ENCODE assay signal across 18 cellular contexts in genomic region chr15:38991701-38992100, GRCh38.
DNase-seq lines count a peak whose midpoint lies in the region; ATAC-seq and TF ChIP-seq lines count a peak whose summit lies in the region.
"Had no signal": no experiment of that assay in that cellular context is flagged by ENCODE, and none has a peak within 500 bp of the region (broad histone marks: within the 10 kb centered on the region; RNA-seq: fewer than 3 reads in every experiment).

No MANE protein-coding gene starts in this region.

- H3K4ac ChIP-seq in trophoblast cell (ENCODE audit: low read depth, low read length): no peak overlapping the region

- POLR2A ChIA-PET in activated CD8-positive, alpha-beta T cell treated with anti-CD3 and anti-CD28 coated beads, Interleukin-2, amount 10 ng/mL, durations not matched to agents 7 days and 5 days (lab: Charles Lee): no interaction called here

- TF ChIP-seq POLR2A in ovary (IDR thresholded peaks at IDR 0.05): no peak

- no peaks in the 10 kb centered on the region for H3K36me3 Mint-ChIP-seq in activated CD8-positive, alpha-beta T cell treated with anti-CD3 and anti-CD28 coated beads, Interleukin-2, amount 10 ng/mL, durations not matched to agents 7 days and 5 days (ENCODE audit: low read depth)
- H3K36me3 Mint-ChIP-seq: IgD-negative memory B cell had no signal

- peaks cover 13% of the 10 kb centered on the region for H3K27me3 Mint-ChIP-seq in activated CD8-positive, alpha-beta T cell treated with anti-CD3 and anti-CD28 coated beads, Interleukin-2, amount 10 ng/mL, durations not matched to agents 7 days and 5 days (ENCODE audit: low read depth)
- H3K27me3 Mint-ChIP-seq: IgD-negative memory B cell had no signal

- H4K8ac ChIP-seq in trophoblast cell (ENCODE audit: low read depth, low read length): no peak overlapping the region

- H3K9me3 Mint-ChIP-seq in activated CD8-positive, alpha-beta T cell treated with anti-CD3 and anti-CD28 coated beads, Interleukin-2, amount 10 ng/mL, durations not matched to agents 7 days and 5 days (ENCODE audit: insufficient read depth): no peaks in the 10 kb centered on the region
- H3K9me3 Mint-ChIP-seq: IgD-negative memory B cell had no signal

- no peak overlapping the region for H3K4me2 ChIP-seq in trophoblast cell (ENCODE audit: low read length)

- DNase-seq in GM03348 (ENCODE audit: low spot score) (peak; percentile 36), RPMI7951 (ENCODE audit: low read depth) (peak; percentile 45), cardiac muscle cell (ENCODE audit: low read depth in 1 of 2, low spot score in 1 of 2) (peak; percentile 4 to 62), trophoblast cell (peak in 1 of 2 donors; percentile 43), NCI-H146 treated with DMSO at 0.1 percent for 48 hours (lab: John Stamatoyannopoulos, UW; ENCODE audit: unreplicated experiment) (no peak), ovary (no peak)
- DNase-seq in activated CD8-positive, alpha-beta memory T cell treated with anti-CD3 and anti-CD28 coated beads, Interleukin-2, amount 50 U/mL, for 4 hours: no peak
- no peak for DNase-seq in activated CD8-positive, alpha-beta T cell treated with anti-CD3 and anti-CD28 coated beads, Interleukin-2, amount 10 ng/mL, durations not matched to agents 7 days and 5 days
- DNase-seq: activated CD4-positive, CD25-positive, alpha-beta regulatory T cell treated with anti-CD3 and anti-CD28 coated beads, Interleukin-2, amount 50 U/mL, for 72 hours; colonic mucosa; COR-L47; NCI-H2029; sigmoid colon; stimulated activated CD4-positive, alpha-beta T cell treated with anti-CD3 and anti-CD28 coated beads, Interleukin-2, amount 100 ng/mL, for 48 hours; T1000 had no signal

- peaks cover 5% of the 10 kb centered on the region for H3K79me1 ChIP-seq in trophoblast cell (ENCODE audit: low read length)

- H3K4me3 ChIP-seq in cardiac muscle cell (no peak overlapping the region), trophoblast cell (ENCODE audit: low read depth, low read length) (no peak overlapping the region), ovary (no peak overlapping the region)
- H3K4me3 ChIP-seq: colonic mucosa, gastroesophageal sphincter, sigmoid colon, vagina had no signal

- no peak overlapping the region for H2BK5ac ChIP-seq in trophoblast cell (ENCODE audit: low read depth, low read length, poor library complexity)

- no peak for ATAC-seq in activated CD8-positive, alpha-beta T cell treated with anti-CD3 and anti-CD28 coated beads, Interleukin-2, amount 10 ng/mL, durations not matched to agents 7 days and 5 days
- ATAC-seq: gastroesophageal sphincter had no signal

- no peak for TF ChIP-seq EP300 in ovary (IDR thresholded peaks at IDR 0.05)

- H3K14ac ChIP-seq in trophoblast cell (ENCODE audit: low read length): no peak overlapping the region

- no peak overlapping the region for H2AFZ ChIP-seq in trophoblast cell (ENCODE audit: insufficient read depth, low read length, poor library complexity)

- H2AK5ac ChIP-seq in trophoblast cell (ENCODE audit: low read length): no peak overlapping the region

- H3K18ac ChIP-seq in trophoblast cell (ENCODE audit: low read length): no peak overlapping the region

- no peak overlapping the region for H2BK120ac ChIP-seq in trophoblast cell (ENCODE audit: insufficient read depth, low read length, poor library complexity)

- H3K27ac ChIP-seq in cardiac muscle cell: no peak overlapping the region
- no peak overlapping the region for H3K27ac ChIP-seq in trophoblast cell (ENCODE audit: low read depth, low read length)
- H3K27ac ChIP-seq in ovary: no peak overlapping the region
- H3K27ac ChIP-seq: colonic mucosa, gastroesophageal sphincter, sigmoid colon, vagina had no signal

- H3K27ac Mint-ChIP-seq in activated CD8-positive, alpha-beta T cell treated with anti-CD3 and anti-CD28 coated beads, Interleukin-2, amount 10 ng/mL, durations not matched to agents 7 days and 5 days: no peak overlapping the region
- H3K27ac Mint-ChIP-seq: IgD-negative memory B cell had no signal

- no peak overlapping the region for H3K4me3 Mint-ChIP-seq in activated CD8-positive, alpha-beta T cell treated with anti-CD3 and anti-CD28 coated beads, Interleukin-2, amount 10 ng/mL, durations not matched to agents 7 days and 5 days
- H3K4me3 Mint-ChIP-seq: IgD-negative memory B cell had no signal

- H4K12ac ChIP-seq in trophoblast cell (ENCODE audit: low read depth, low read length): no peak overlapping the region

- no peaks in the 10 kb centered on the region for H3K79me2 ChIP-seq in trophoblast cell (ENCODE audit: control insufficient read depth, insufficient read depth, low read length, poor library complexity)

- TF ChIP-seq CTCF in cardiac muscle cell (IDR thresholded peaks at IDR 0.05; ENCODE audit: low read depth, low read length) (no peak), ovary (IDR thresholded peaks at IDR 0.05) (no peak)

- no CpG with 5 or more reads among the region's 2 CpGs for WGBS in trophoblast cell (ENCODE audit: extremely low coverage, insufficient coverage, insufficient read length)
- WGBS in ovary, 3 donors: 62 to 79% (median 73%) methylated on average over 2 of the region's 2 CpGs

- intact Hi-C loops in ovary (cut with DNase I): loop anchor here in 3 of 4 donors (5.0 to 10.0 kb wide), 3 partner anchors 174 to 593 kb away; partner anchors contain the start of gene THBS1 (in 1 of the 3)

- H3K27me3 ChIP-seq in cardiac muscle cell: no peaks in the 10 kb centered on the region
- H3K27me3 ChIP-seq in trophoblast cell (ENCODE audit: insufficient read depth, low read length): no peaks in the 10 kb centered on the region
- no peaks in the 10 kb centered on the region for H3K27me3 ChIP-seq in ovary
- H3K27me3 ChIP-seq: colonic mucosa, gastroesophageal sphincter, sigmoid colon, vagina had no signal

- H3K23ac ChIP-seq in trophoblast cell (ENCODE audit: low read length): no peak overlapping the region

- H3K4me1 ChIP-seq in cardiac muscle cell (ENCODE audit: low read depth): peaks cover 13% of the 10 kb centered on the region
- H3K4me1 ChIP-seq in trophoblast cell (ENCODE audit: control insufficient read depth in 1 of 2, insufficient read depth in 2 of 2, low read length in 2 of 2): peaks cover 0 to 2% of the 10 kb centered on the region in 2 experiments
- H3K4me1 ChIP-seq in ovary (ENCODE audit: insufficient read depth): no peaks in the 10 kb centered on the region
- H3K4me1 ChIP-seq: colonic mucosa, vagina had no signal

- no peak overlapping the region for H2BK12ac ChIP-seq in trophoblast cell (ENCODE audit: low read length)

- H3K36me3 ChIP-seq in cardiac muscle cell (no peaks in the 10 kb centered on the region), trophoblast cell (ENCODE audit: control insufficient read depth in 1 of 2, insufficient read depth in 2 of 2, low read length in 2 of 2) (no peaks in the 10 kb centered on the region), ovary (no peaks in the 10 kb centered on the region)
- H3K36me3 ChIP-seq: colonic mucosa, gastroesophageal sphincter, sigmoid colon, vagina had no signal

- no peak overlapping the region for H3K9ac ChIP-seq in trophoblast cell (ENCODE audit: low read length)

- CTCF ChIA-PET in activated CD8-positive, alpha-beta T cell treated with anti-CD3 and anti-CD28 coated beads, Interleukin-2, amount 10 ng/mL, durations not matched to agents 7 days and 5 days (lab: Charles Lee): no interaction called here

- H4K91ac ChIP-seq in trophoblast cell (ENCODE audit: low read depth, low read length): peak overlapping the region; percentile 25

- H3K9me3 ChIP-seq in cardiac muscle cell (ENCODE audit: low read depth): no peaks in the 10 kb centered on the region
- no peaks in the 10 kb centered on the region for H3K9me3 ChIP-seq in trophoblast cell (ENCODE audit: insufficient read depth, low read depth, low read length)
- no peaks in the 10 kb centered on the region for H3K9me3 ChIP-seq in ovary
- H3K9me3 ChIP-seq: colonic mucosa, gastroesophageal sphincter, sigmoid colon, vagina had no signal

- no peaks in the 10 kb centered on the region for H3K4me1 Mint-ChIP-seq in activated CD8-positive, alpha-beta T cell treated with anti-CD3 and anti-CD28 coated beads, Interleukin-2, amount 10 ng/mL, durations not matched to agents 7 days and 5 days (ENCODE audit: low read depth)
- H3K4me1 Mint-ChIP-seq: IgD-negative memory B cell had no signal

Comparison
In these comparisons a context has a peak if more than half of its experiments do, and no peak if none do; other contexts are left out.
1. DNase-seq: peak in GM03348 (single experiment), RPMI7951 (single experiment) and cardiac muscle cell (2 of 2); none in activated CD8-positive, alpha-beta memory T cell treated with anti-CD3 and anti-CD28 coated beads, Interleukin-2, amount 50 U/mL, for 4 hours (single experiment), NCI-H146 treated with DMSO at 0.1 percent for 48 hours (single experiment), ovary (0 of 5) and activated CD8-positive, alpha-beta T cell treated with anti-CD3 and anti-CD28 coated beads, Interleukin-2, amount 10 ng/mL, durations not matched to agents 7 days and 5 days (single experiment).